12 cellular contexts compared by ENCODE assay signal in genomic region chr21:46065993-46066842, GRCh38. TPM values are rescaled to one million over a fixed set of nuclear protein-coding genes. Genes with fewer than 3 reads are reported as not detected.
DNase-seq lines count a peak whose midpoint lies in the region; ATAC-seq and TF ChIP-seq lines count a peak whose summit lies in the region.
"Had no signal": no experiment of that assay in that cellular context is flagged by ENCODE, and none has a peak within 500 bp of the region (broad histone marks: within the 10 kb centered on the region; RNA-seq: fewer than 3 reads in every experiment).

No MANE protein-coding gene starts in this region.

- peak overlapping the region; percentile 95 for H3K27ac Mint-ChIP-seq in chondrocyte (ENCODE audit: unreplicated experiment)

- peak overlapping the region; percentile 96 for H2BK20ac ChIP-seq in IMR-90 (ENCODE audit: low read depth, low read length)

- no TSS peak for BruUV-seq in IMR-90 (replicated peaks; lab: Mats Ljungman, UMichigan)

- dilution Hi-C loops in IMR-90 (cut with HindIII; ENCODE audit: low sequenced_read_pairs, unreplicated experiment): no loop called here

- peak overlapping the region; percentile 97 for H3K23ac ChIP-seq in IMR-90 (ENCODE audit: low read depth, low read length)

- intact Hi-C loops in IMR-90 (cut with micrococcal nuclease): no loop called here

- DNase-seq in IMR-90 (peak; percentile 31), chondrocyte (ENCODE audit: low spot score) (no peak), left kidney (ENCODE audit: low read depth, low spot score) (peak; percentile 36), NCI-H748 treated with DMSO at 0.1 percent for 48 hours (lab: John Stamatoyannopoulos, UW) (no peak), GOT3 (lab: John Stamatoyannopoulos, UW) (no peak)
- DNase-seq: activated gamma-delta T cell, NCI-H1105 had no signal

- H2AK5ac ChIP-seq in IMR-90 (ENCODE audit: low read depth, low read length): peak overlapping the region; percentile 99

- in situ Hi-C loops in IMR-90 (cut with MboI; ENCODE audit: low sequenced_read_pairs): no loop called here

- H3K18ac ChIP-seq in IMR-90 (ENCODE audit: low read depth, low read length): peak overlapping the region; percentile 86

- H2BK120ac ChIP-seq in IMR-90 (ENCODE audit: low read depth, low read length): peak overlapping the region; percentile 93

- peak overlapping the region; percentile 90 for H2AK9ac ChIP-seq in IMR-90 (replicated peaks; ENCODE audit: low read depth, low read length, poor library complexity)

- H3K27me3 ChIP-seq in IMR-90 (ENCODE audit: control insufficient read depth, insufficient read depth, low read length): no peaks in the 10 kb centered on the region
- peaks cover 27 to 59% (median 38%) of the 10 kb centered on the region in 3 donors for H3K27me3 ChIP-seq in skeletal muscle tissue (ENCODE audit: control insufficient read depth in 3 of 3, insufficient read depth in 3 of 3, low read length in 3 of 3)
- H3K27me3 ChIP-seq: thyroid gland had no signal

- H3K4me2 ChIP-seq in IMR-90 (ENCODE audit: low read depth, low read length): peak overlapping the region; percentile 54

- H3K4me1 Mint-ChIP-seq in chondrocyte (ENCODE audit: low read depth): peaks cover 51% of the 10 kb centered on the region

- 26% methylated on average over 17 of the region's 31 CpGs; no CpG with 5 or more reads in 1 of the 2 experiments for WGBS in IMR-90 (ENCODE audit: extremely low coverage in 2 of 2, insufficient read length in 1 of 2), 2 experiments

- peak overlapping the region; percentile 95 for H3K4ac ChIP-seq in IMR-90 (ENCODE audit: low read depth, low read length)

- H3K56ac ChIP-seq in IMR-90 (ENCODE audit: extremely low read depth, insufficient read depth, low read length): peak overlapping the region; percentile 94

- H3K9me3 Mint-ChIP-seq in chondrocyte (ENCODE audit: low read depth): peaks cover 10% of the 10 kb centered on the region

- H2BK5ac ChIP-seq in IMR-90 (ENCODE audit: low read depth, low read length, poor library complexity, severe bottlenecking): peak overlapping the region; percentile 75

- H3K9me3 ChIP-seq in IMR-90 (ENCODE audit: control insufficient read depth, insufficient read depth, low read length): peaks cover 6% of the 10 kb centered on the region
- H3K9me3 ChIP-seq in skeletal muscle tissue (ENCODE audit: control insufficient read depth in 3 of 3, low read length in 3 of 3): peaks cover 0 to 4% (median 0%) of the 10 kb centered on the region in 3 donors
- H3K9me3 ChIP-seq: thyroid gland had no signal

- H3K27ac ChIP-seq in IMR-90 (ENCODE audit: insufficient read depth, low read length): peak overlapping the region; percentile 95
- peak overlapping the region; percentile 84 for H3K27ac ChIP-seq in skeletal muscle tissue (ENCODE audit: low read depth, low read length)
- H3K27ac ChIP-seq: VCaP had no signal

- 0 out of 2 replicates have a peak, but pooled peaks have one; percentile 11 for TF ChIP-seq POLR2A in IMR-90 (IDR thresholded peaks at IDR 0.05; ENCODE audit: low read depth, low read length)

- CTCF ChIA-PET in IMR-90 (lab: Yijun Ruan, JAX): interaction anchor here (1.0 kb wide), 1 partner anchor 13 kb away, joined by 4 read pairs; no protein-coding TSS in a partner anchor

- H3K4me3 ChIP-seq in IMR-90 (ENCODE audit: insufficient read depth, low read depth, low read length) (no peak overlapping the region), skeletal muscle tissue (ENCODE audit: low read length in 3 of 3) (no peak overlapping the region)
- H3K4me3 ChIP-seq: thyroid gland had no signal

- peak overlapping the region; percentile 1 for H3K4me3 Mint-ChIP-seq in chondrocyte (ENCODE audit: unreplicated experiment)

- no peaks in the 10 kb centered on the region for H3K36me3 Mint-ChIP-seq in chondrocyte (ENCODE audit: low read depth)

- no peaks in the 10 kb centered on the region for H3K27me3 Mint-ChIP-seq in chondrocyte (ENCODE audit: low read depth)

- peak overlapping the region; percentile 97 for H3K14ac ChIP-seq in IMR-90 (replicated peaks; ENCODE audit: low read depth, low read length)

- H4K20me1 ChIP-seq in IMR-90 (ENCODE audit: insufficient read depth, low read length): no peaks in the 10 kb centered on the region

- peak overlapping the region; percentile 89 for H2AFZ ChIP-seq in IMR-90 (replicated peaks; ENCODE audit: low read length, poor library complexity)

- H3K9me1 ChIP-seq in IMR-90 (ENCODE audit: insufficient read depth, low read length): peaks cover 27% of the 10 kb centered on the region

- H2BK15ac ChIP-seq in IMR-90 (ENCODE audit: low read depth, low read length): peak overlapping the region; percentile 98; the same call in 2 of the 3 replicates

- TF ChIP-seq RAD21 in IMR-90 (IDR thresholded peaks at IDR 0.05; ENCODE audit: low read length): no peak

- peak overlapping the region; percentile 85 for H4K91ac ChIP-seq in IMR-90 (ENCODE audit: insufficient read depth, low read depth, low read length)

- H3K36me3 ChIP-seq in IMR-90 (ENCODE audit: control insufficient read depth, insufficient read depth, low read length): no peaks in the 10 kb centered on the region
- no peaks in the 10 kb centered on the region for H3K36me3 ChIP-seq in skeletal muscle tissue (ENCODE audit: control insufficient read depth in 3 of 3, insufficient read depth in 3 of 3, low read length in 3 of 3)
- H3K36me3 ChIP-seq: thyroid gland had no signal

- peaks cover 3 to 36% of the 10 kb centered on the region in 2 experiments; a peak in 2 of 4 replicates for H3K79me1 ChIP-seq in IMR-90 (ENCODE audit: low read depth in 1 of 2, low read length in 2 of 2)

- no peak for TF ChIP-seq CTCF in IMR-90 (conservative IDR thresholded peaks at IDR 0.05; ENCODE audit: low read depth, low read length)
- TF ChIP-seq CTCF in chondrocyte (IDR thresholded peaks at IDR 0.05): no peak

- peak; percentile 32 for ATAC-seq in IMR-90 (ENCODE audit: low read depth)
- no peak for ATAC-seq in HG03139 (IDR thresholded peaks at IDR 0.05; ENCODE audit: unreplicated experiment)
- no peak for ATAC-seq in GM21619 (IDR thresholded peaks at IDR 0.05; ENCODE audit: unreplicated experiment)

- peak overlapping the region; percentile 96 to 99 for H4K8ac ChIP-seq in IMR-90 (ENCODE audit: low read depth in 2 of 2, low read length in 2 of 2)

- H4K5ac ChIP-seq in IMR-90 (ENCODE audit: low read depth, low read length): peak overlapping the region; percentile 90

- H3K9ac ChIP-seq in IMR-90 (ENCODE audit: low read depth, low read length) (peak overlapping the region; percentile 86), skeletal muscle tissue (ENCODE audit: low read depth in 1 of 3, low read length in 3 of 3) (peak overlapping the region; percentile 50 to 57 (median 57))

- peaks cover 31% of the 10 kb centered on the region for H3K4me1 ChIP-seq in IMR-90 (ENCODE audit: control insufficient read depth, insufficient read depth, low read length)
- H3K4me1 ChIP-seq in skeletal muscle tissue (ENCODE audit: control insufficient read depth in 3 of 3, insufficient read depth in 3 of 3, low read length in 3 of 3): peaks cover 27 to 35% (median 29%) of the 10 kb centered on the region in 3 donors

- POLR2A ChIA-PET in IMR-90 (lab: Charles Lee; ENCODE audit: unreplicated experiment): interaction anchor here (0.8 to 1.3 kb wide), 3 partner anchors 10 to 26 kb away, joined by 3 to 7 read pairs (median 4); no protein-coding TSS in a partner anchor

TF ChIP-seq in IMR-90, 13 proteins besides CTCF, POLR2A, EP300 and RAD21:
- TF ChIP-seq MAZ (IDR thresholded peaks at IDR 0.05; ENCODE audit: borderline replicate concordance, low read depth, low read length) (no peak), SMC3 (IDR thresholded peaks at IDR 0.05; ENCODE audit: low read depth, low read length) (no peak), ELK1 (IDR thresholded peaks at IDR 0.05; ENCODE audit: borderline replicate concordance, low read depth, low read length) (no peak), CEBPB (IDR thresholded peaks at IDR 0.05; ENCODE audit: low read depth, low read length) (no peak), MXI1 (IDR thresholded peaks at IDR 0.05; ENCODE audit: borderline replicate concordance, low read depth, low read length) (no peak), RCOR1 (IDR thresholded peaks at IDR 0.05; ENCODE audit: insufficient replicate concordance, low read length) (no peak), NFE2L2 (IDR thresholded peaks at IDR 0.05; ENCODE audit: low read depth, low read length) (no peak), RFX5 (IDR thresholded peaks at IDR 0.05; ENCODE audit: low read depth, low read length) (no peak), USF2 (IDR thresholded peaks at IDR 0.05; ENCODE audit: low read depth, low read length) (no peak), MAFK (IDR thresholded peaks at IDR 0.05; ENCODE audit: low read depth, low read length) (no peak), FOS (IDR thresholded peaks at IDR 0.05; ENCODE audit: low read depth, low read length) (no peak), BHLHE40 (IDR thresholded peaks at IDR 0.05; ENCODE audit: low read depth, low read length) (no peak), CHD1 (IDR thresholded peaks at IDR 0.05; ENCODE audit: low read depth, low read length) (no peak)

RNA-seq across cellular contexts. Expression of gene COL6A2, which starts 31.7 kb away (rescaled TPM):
- total RNA-seq in IMR-90 (2012; rRNA removed) (208 and 222 TPM in 2 replicates), chondrocyte (1,314 to 1,671 TPM (median 1,646 TPM) in 3 replicates), skeletal muscle tissue (459 TPM)
- polyA plus RNA-seq in IMR-90 (2012; rRNA removed): 1,065 and 1,165 TPM in 2 replicates
- 753 and 1,846 TPM in 2 replicates for polyA plus RNA-seq in IMR-90 (2012; cell fraction: cytosol; rRNA removed)
- polyA plus RNA-seq in IMR-90 (2012; cell fraction: nucleus; rRNA removed; ENCODE audit: low replicate concordance): 2,830 and 5,552 TPM in 2 replicates

Comparison
In these comparisons a context has a peak if more than half of its experiments do, and no peak if none do; other contexts are left out.
1. DNase-seq: peak in IMR-90 (single experiment) and left kidney (single experiment); none in chondrocyte (single experiment), NCI-H748 treated with DMSO at 0.1 percent for 48 hours (single experiment) and GOT3 (single experiment).